8 cellular contexts compared by ENCODE assay signal in genomic region chr16:70345840-70346239, GRCh38. TPM values are rescaled to one million over a fixed set of nuclear protein-coding genes. Genes with fewer than 3 reads are reported as not detected.
DNase-seq lines count a peak whose midpoint lies in the region; ATAC-seq and TF ChIP-seq lines count a peak whose summit lies in the region.

No MANE protein-coding gene starts in this region.

- DNase-seq in heart right ventricle (no peak), cardiac septum (ENCODE audit: low spot score) (no peak), MCF 10A (ENCODE audit: unreplicated experiment) (no peak), mesothelial cell of epicardium (ENCODE audit: low spot score in 2 of 2, unreplicated experiment in 2 of 2) (no peak), aorta (no peak), activated gamma-delta T cell treated with Interleukin-2 at 50 U/mL for 16 hours (no peak)
- no peak for DNase-seq in stimulated activated CD4-positive, alpha-beta T cell treated with anti-CD3 and anti-CD28 coated beads, Interleukin-12 subunit alpha, Interleukin-12 subunit beta, amount 100 ng/mL, for 4 hours

- CTCF ChIA-PET in MCF 10A (lab: Yijun Ruan, JAX), result interaction anchor here (0.6 kb wide), 1 partner anchor 74 kb away, joined by 4 read pairs; no protein-coding TSS in a partner anchor

- peak overlapping the region in 9 of 10 donors; percentile 88 to 94 (median 91) for H3K27ac ChIP-seq in heart right ventricle
- no peak overlapping the region for H3K27ac ChIP-seq in aorta (ENCODE audit: low read depth in 1 of 2, low read length in 2 of 2)

- H3K27me3 Mint-ChIP-seq in MCF 10A (ENCODE audit: insufficient read depth, unreplicated experiment) (no peaks in the 10 kb centered on the region), mesothelial cell of epicardium (ENCODE audit: low read depth) (no peaks in the 10 kb centered on the region)

- H3K27me3 ChIP-seq in heart right ventricle (no peaks in the 10 kb centered on the region), aorta (ENCODE audit: control insufficient read depth in 1 of 2, insufficient read depth in 2 of 2, low read length in 1 of 2) (no peaks in the 10 kb centered on the region)

- peaks cover 29% of the 10 kb centered on the region for H3K36me3 Mint-ChIP-seq in MCF 10A (ENCODE audit: insufficient read depth, unreplicated experiment)
- H3K36me3 Mint-ChIP-seq in mesothelial cell of epicardium, result peaks cover 4% of the 10 kb centered on the region

- BruUV-seq in MCF 10A (replicated peaks; lab: Mats Ljungman, UMichigan), result no TSS peak

- H3K27ac Mint-ChIP-seq in MCF 10A (ENCODE audit: low read depth, unreplicated experiment), result peak overlapping the region; percentile 96
- peak overlapping the region; percentile 90 for H3K27ac Mint-ChIP-seq in mesothelial cell of epicardium

- ATAC-seq in heart right ventricle, result no peak
- ATAC-seq in aorta (ENCODE audit: low FRiP score), result no peak
- ATAC-seq in HG02852 (IDR thresholded peaks at IDR 0.05; ENCODE audit: unreplicated experiment), result no peak

- POLR2A ChIA-PET in MCF 10A (lab: Yijun Ruan, JAX), result interaction anchor here (0.6 to 4.3 kb wide), 28 partner anchors 9 to 426 kb away, joined by 3 to 94 read pairs (median 4); partner anchors contain the start of genes AARS1, COG4, DDX19B and EXOSC6

- H3K4me1 ChIP-seq in heart right ventricle, result peaks cover 2 to 45% (median 36%) of the 10 kb centered on the region in 9 donors
- H3K4me1 ChIP-seq in aorta (ENCODE audit: control insufficient read depth in 1 of 2, insufficient read depth in 2 of 2, low read length in 2 of 2), result no peaks in the 10 kb centered on the region

- 84 to 90% methylated on average over 10 of the region's 10 CpGs for WGBS in heart right ventricle, 2 donors
- 88 to 90% methylated on average over 10 of the region's 10 CpGs for WGBS in aorta, 2 donors

- no peaks in the 10 kb centered on the region for H3K9me3 ChIP-seq in heart right ventricle
- H3K9me3 ChIP-seq in aorta (ENCODE audit: control insufficient read depth, low read length), result no peaks in the 10 kb centered on the region

- H3K4me3 ChIP-seq in heart right ventricle, result peak overlapping the region; percentile 62 to 98 (median 82)
- peak overlapping the region; percentile 4 to 54 for H3K4me3 ChIP-seq in aorta (ENCODE audit: low read length in 2 of 2)

- intact Hi-C loops in heart right ventricle (cut with DNase I) (loop anchor here in 5 of 10 donors (1.0 to 5.0 kb wide), 3 partner anchors 47 to 49 kb away; partner anchors contain the start of gene DDX19B (in 5 of the 5)), cardiac septum (cut with DNase I) (loop anchor here (2.0 kb wide), 1 partner anchor 47 kb away; the partner anchor contains the start of gene DDX19B), MCF 10A (cut with micrococcal nuclease) (no loop called here), aorta (cut with DNase I) (loop anchor here in 1 of 2 donors (5.0 kb wide), 1 partner anchor 49 kb away; the partner anchor contains the start of gene DDX19B)

- H3K36me3 ChIP-seq in heart right ventricle (peaks cover 0 to 18% (median under 1%) of the 10 kb centered on the region in 9 donors), aorta (ENCODE audit: control insufficient read depth in 1 of 2, insufficient read depth in 2 of 2, low read length in 1 of 2) (no peaks in the 10 kb centered on the region)

- TF ChIP-seq CTCF in heart right ventricle (IDR thresholded peaks at IDR 0.05), result no peak
- TF ChIP-seq CTCF in MCF 10A (IDR thresholded peaks at IDR 0.05; ENCODE audit: unreplicated experiment), result no peak
- no peak for TF ChIP-seq CTCF in mesothelial cell of epicardium (IDR thresholded peaks at IDR 0.05; ENCODE audit: unreplicated experiment)

- H3K9me3 Mint-ChIP-seq in MCF 10A (ENCODE audit: unreplicated experiment) (no peaks in the 10 kb centered on the region), mesothelial cell of epicardium (no peaks in the 10 kb centered on the region)

- H3K4me3 Mint-ChIP-seq in MCF 10A (ENCODE audit: unreplicated experiment) (peak overlapping the region; percentile 93), mesothelial cell of epicardium (peak overlapping the region; percentile 96)

- H3K4me1 Mint-ChIP-seq in MCF 10A (ENCODE audit: insufficient read depth, unreplicated experiment) (peaks cover 6% of the 10 kb centered on the region), mesothelial cell of epicardium (peaks cover 19% of the 10 kb centered on the region)

RNA-seq across cellular contexts. Expression of gene DDX19A, which starts 0.9 kb away (rescaled TPM):
- total RNA-seq in heart right ventricle (10 to 100 TPM; 22.9 to 31.3 (median 26.0) TPM), cardiac septum (22.2 TPM), MCF 10A (2022) (34.7 and 36.5 TPM in 2 replicates), mesothelial cell of epicardium (50.5 to 54.9 TPM (median 51.5 TPM) in 3 replicates), aorta (10 to 100 TPM; 32.9 to 36.7 TPM)
- polyA plus RNA-seq in heart right ventricle (10 to 100 TPM; 12.8 to 21.5 TPM), aorta (10 to 100 TPM; 12.1 to 31.1 TPM)

RNA-seq across cellular contexts. Expression of gene DDX19B, which starts 46.9 kb away (rescaled TPM):
- total RNA-seq in heart right ventricle (10 to 100 TPM; 14.8 to 25.3 (median 20.7) TPM), cardiac septum (13.7 TPM), MCF 10A (2022) (38.6 and 38.8 TPM in 2 replicates), mesothelial cell of epicardium (29.7 to 31.2 TPM (median 30.9 TPM) in 3 replicates), aorta (10 to 100 TPM; 19.4 to 28.0 TPM)
- polyA plus RNA-seq in heart right ventricle (10 to 100 TPM; 11.6 to 19.0 TPM), aorta (10 to 100 TPM; 13.8 to 29.7 TPM)

RNA-seq across cellular contexts. Expression of gene AARS1, which starts 56.5 kb away (rescaled TPM):
- total RNA-seq in heart right ventricle, result 10 to 100 TPM; 54.3 to 73.1 (median 59.4) TPM
- 10 to 100 TPM; 20.6 to 69.1 TPM for polyA plus RNA-seq in heart right ventricle
- 57.2 TPM for total RNA-seq in cardiac septum
- total RNA-seq in MCF 10A (2022), result 314 and 390 TPM in 2 replicates
- total RNA-seq in mesothelial cell of epicardium, result 81.5 to 90.2 TPM (median 81.8 TPM) in 3 replicates
- 10 to 100 TPM; 60.0 to 64.2 TPM for total RNA-seq in aorta
- 10 to 100 TPM; 19.5 to 40.3 TPM for polyA plus RNA-seq in aorta

Comparison
In these comparisons a context has a peak if more than half of its experiments do, and no peak if none do; other contexts are left out.
1. H3K27ac ChIP-seq: peak in heart right ventricle (9 of 10); none in aorta (0 of 2).